13 cellular contexts compared by ENCODE assay signal in the genomic region with DNA sequence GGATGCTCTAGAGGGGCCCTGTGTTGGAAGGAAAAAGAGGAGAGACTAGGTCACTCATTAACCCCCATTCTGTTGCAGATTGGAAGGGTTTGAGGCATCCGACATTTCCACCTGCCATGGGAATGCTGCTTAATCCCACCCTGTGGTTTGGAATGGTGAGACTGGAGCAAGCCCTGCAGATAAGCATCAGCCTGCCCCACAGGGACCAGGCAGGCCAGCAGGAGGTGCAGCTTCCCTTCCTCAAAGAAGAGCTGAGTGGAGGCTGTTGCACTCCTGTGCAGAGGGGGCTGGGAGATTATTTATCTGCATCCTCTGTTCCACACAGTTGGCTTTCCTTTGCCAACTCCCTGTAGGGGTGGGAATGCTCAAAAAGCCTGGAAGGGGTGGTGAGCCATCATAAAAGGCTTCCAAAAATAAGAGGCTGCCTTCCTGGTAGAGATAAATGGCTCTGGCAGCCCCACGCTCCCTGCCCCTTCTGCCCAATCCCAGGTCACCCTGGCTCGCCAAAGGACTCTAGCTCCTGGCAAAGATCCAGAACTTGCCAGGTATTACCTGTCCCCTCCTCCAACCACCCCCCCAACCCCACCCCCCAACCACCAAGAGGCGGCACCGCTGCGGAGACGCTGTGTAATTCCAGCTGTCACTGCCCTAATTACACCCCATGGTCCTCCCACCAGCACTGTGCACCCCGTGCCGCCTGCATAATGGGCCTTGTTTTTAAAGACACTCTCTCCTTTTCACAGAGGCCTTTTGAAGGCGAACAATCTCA.
DNase-seq lines count a peak whose midpoint lies in the region; ATAC-seq, FAIRE-seq and TF ChIP-seq lines count a peak whose summit lies in the region.
"Had no signal": no experiment of that assay in that cellular context is flagged by ENCODE, and none has a peak within 500 bp of the region (broad histone marks: within the 10 kb centered on the region; RNA-seq: fewer than 3 reads in every experiment).

No MANE protein-coding gene starts in this region.

- H3K27me3 ChIP-seq in BE2C (no peaks in the 10 kb centered on the region), H1 (replicated peaks in 1 of 4; ENCODE audit: control insufficient read depth in 3 of 4, extremely low read depth in 1 of 4, insufficient read depth in 3 of 4, low read length in 3 of 4) (no peaks in the 10 kb centered on the region)

- no peak overlapping the region for H2BK20ac ChIP-seq in H1 (ENCODE audit: low read length)

- FAIRE-seq in H1 (lab: Jason Lieb, UNC) = no peak
- FAIRE-seq: GM19239 had no signal

- peak; percentile 57 for DNase-seq in BE2C
- DNase-seq in NCI-H2227 treated with DMSO at 0.1 percent for 48 hours (lab: John Stamatoyannopoulos, UW) = peak; percentile 97
- DNase-seq in H1 (ENCODE audit: low read depth in 1 of 2, low spot score in 2 of 2) = peak in 1 of 2 experiments; percentile 57
- no peak for DNase-seq in RWPE1 (ENCODE audit: low spot score)
- DNase-seq in mesenteric fat pad (ENCODE audit: low spot score) = no peak
- no peak for DNase-seq in GM19238 (ENCODE audit: insufficient read length, low spot score)
- DNase-seq: activated B cell treated with CpG ODN at 0.5 μM for 24 hours, Right ventricle myocardium superior, upper lobe of left lung had no signal

- no peak overlapping the region for H3K9ac ChIP-seq in H1 (replicated peaks in 1 of 4; ENCODE audit: extremely low read depth in 1 of 4, low read depth in 3 of 4, low read length in 3 of 4)

- H3K36me3 ChIP-seq in BE2C (no peaks in the 10 kb centered on the region), H1 (ENCODE audit: control insufficient read depth in 2 of 4, insufficient read depth in 4 of 4, low read length in 3 of 4) (no peaks in the 10 kb centered on the region)
- H3K36me3 ChIP-seq: breast epithelium, upper lobe of left lung had no signal

- no peak overlapping the region for H2BK120ac ChIP-seq in H1 (replicated peaks; ENCODE audit: low read depth, low read length)

- no peak overlapping the region for H3K23ac ChIP-seq in H1 (ENCODE audit: insufficient read length)

- H3K4me1 ChIP-seq in BE2C (peaks cover 11% of the 10 kb centered on the region; the same call in 1 of the 2 replicates), H1 (replicated peaks in 1 of 4; ENCODE audit: control insufficient read depth in 3 of 4, insufficient read depth in 4 of 4, low read length in 3 of 4) (peaks cover 2 to 21% (median 6%) of the 10 kb centered on the region in 4 experiments; a peak in 6 of 7 replicates)
- H3K4me1 ChIP-seq: breast epithelium, upper lobe of left lung had no signal

- ATAC-seq in HG03469 (IDR thresholded peaks at IDR 0.05; ENCODE audit: unreplicated experiment) = no peak

- peak overlapping the region in 1 of 2 experiments; percentile 10; a peak in 2 of 4 replicates for H3K4me2 ChIP-seq in H1 (ENCODE audit: insufficient read depth in 1 of 2, low read depth in 2 of 2, low read length in 2 of 2)

- H3K9me3 ChIP-seq in BE2C (no peaks in the 10 kb centered on the region), H1 (ENCODE audit: insufficient read depth in 2 of 2, low read depth in 1 of 2, low read length in 1 of 2) (no peaks in the 10 kb centered on the region)
- H3K9me3 ChIP-seq: breast epithelium, upper lobe of left lung had no signal

- peak; percentile 16; the same call in 1 of the 2 replicates for TF ChIP-seq RAD21 in Ishikawa (IDR thresholded peaks at IDR 0.05; ENCODE audit: low read depth)
- TF ChIP-seq RAD21 in H1 (IDR thresholded peaks at IDR 0.05 in 1 of 2, conservative IDR thresholded peaks at IDR 0.05 in 1 of 2; ENCODE audit: low read depth in 2 of 2, low read length in 2 of 2) = peak; percentile 39 to 66

- no peak for TF ChIP-seq POLR2A in H1 (IDR thresholded peaks at IDR 0.05; ENCODE audit: control extremely low read depth in 1 of 2, low read depth in 2 of 2, low read length in 2 of 2)

- H2BK15ac ChIP-seq in H1 (ENCODE audit: low read length) = no peak overlapping the region

- no peak overlapping the region for H3K27ac ChIP-seq in H1 (ENCODE audit: low read depth, low read length)
- H3K27ac ChIP-seq in RWPE1 = no peak overlapping the region
- H3K27ac ChIP-seq: breast epithelium, upper lobe of left lung had no signal

- POLR2A ChIA-PET in H1 (lab: Charles Lee; ENCODE audit: partially characterized antibody) (interaction anchor here (1.2 to 1.4 kb wide), 3 partner anchors 9 to 43 kb away, joined by 3 to 4 read pairs (median 3); no protein-coding TSS in a partner anchor), RWPE1 (lab: Yijun Ruan, JAX; ENCODE audit: low non-redundant PET) (no interaction called here)

- H2AK5ac ChIP-seq in H1 (ENCODE audit: low read depth, low read length) = no peak overlapping the region

- H4K20me1 ChIP-seq in H1 (replicated peaks in 1 of 2; ENCODE audit: control insufficient read depth in 1 of 2, insufficient read depth in 2 of 2, low read length in 2 of 2) = no peaks in the 10 kb centered on the region

- peak overlapping the region; percentile 19; the same call in 1 of the 2 replicates for H3K4me3 ChIP-seq in BE2C (ENCODE audit: low read depth, low read length)
- H3K4me3 ChIP-seq in H1 (ENCODE audit: extremely low read depth in 1 of 4, insufficient read depth in 2 of 4, low read depth in 3 of 4, low read length in 4 of 4) = no peak overlapping the region; a peak in 1 of 8 replicates
- H3K4me3 ChIP-seq: breast epithelium, upper lobe of left lung had no signal

- peak; percentile 50 for TF ChIP-seq CTCF in BE2C (IDR thresholded peaks at IDR 0.05; ENCODE audit: low read depth, low read length)
- peak; percentile 33 to 63 (median 58) for TF ChIP-seq CTCF in H1 (IDR thresholded peaks at IDR 0.05; ENCODE audit: control extremely low read depth in 1 of 3, insufficient read depth in 1 of 3, low read depth in 1 of 3, low read length in 3 of 3)
- TF ChIP-seq CTCF in RWPE1 (conservative IDR thresholded peaks at IDR 0.05; ENCODE audit: low read depth) = no peak

- CTCF ChIA-PET in H1 (lab: Charles Lee; ENCODE audit: partially characterized antibody) = interaction anchor here (0.6 to 4.8 kb wide), 16 partner anchors 8 to 591 kb away, joined by 3 to 34 read pairs (median 3); no protein-coding TSS in a partner anchor
- CTCF ChIA-PET in RWPE1 (lab: Yijun Ruan, JAX) = no interaction called here

- H3K79me2 ChIP-seq in H1 (ENCODE audit: control insufficient read depth in 1 of 2, insufficient read depth in 2 of 2, low read length in 2 of 2) = no peaks in the 10 kb centered on the region

- H4K5ac ChIP-seq in H1 (ENCODE audit: insufficient read length, low read depth, low read length) = no peak overlapping the region

- H3K18ac ChIP-seq in H1 (ENCODE audit: extremely low read depth, low read length) = no peak overlapping the region; the same call in 1 of the 2 replicates

- 33% methylated on average over 10 of the region's 10 CpGs; no CpG with 5 or more reads in 1 of the 2 experiments for WGBS in H1 (ENCODE audit: extremely low coverage in 1 of 2, insufficient coverage in 1 of 2, insufficient read length in 1 of 2, insufficient replicate concordance in 2 of 2, low coverage in 1 of 2, low lambda C conversion rate in 2 of 2, missing lambda C conversion rate in 1 of 2), 2 experiments

- no peak overlapping the region for H3K14ac ChIP-seq in H1 (ENCODE audit: insufficient read length)

- no peak overlapping the region for H2BK5ac ChIP-seq in H1 (ENCODE audit: low read depth, low read length)

- H3K79me1 ChIP-seq in H1 (ENCODE audit: low read depth, low read length) = no peaks in the 10 kb centered on the region

- no peak overlapping the region for H2BK12ac ChIP-seq in H1 (ENCODE audit: low read depth, low read length)

- no peak overlapping the region for H4K91ac ChIP-seq in H1 (replicated peaks; ENCODE audit: insufficient read length, low read length)

- H3K23me2 ChIP-seq in H1 (ENCODE audit: low read depth, low read length) = peaks cover 2% of the 10 kb centered on the region; the same call in 1 of the 2 replicates

- no peak overlapping the region for H3K4ac ChIP-seq in H1 (replicated peaks; ENCODE audit: insufficient read length, low read depth, low read length)

- no peak overlapping the region for H2AFZ ChIP-seq in H1 (ENCODE audit: low read length)

- TF ChIP-seq EP300 in Ishikawa (IDR thresholded peaks at IDR 0.05; ENCODE audit: borderline replicate concordance) = no peak
- no peak for TF ChIP-seq EP300 in H1 (IDR thresholded peaks at IDR 0.05; ENCODE audit: borderline replicate concordance in 1 of 2, low read depth in 2 of 2, low read length in 2 of 2)

- no peak overlapping the region for H4K8ac ChIP-seq in H1 (ENCODE audit: extremely low read depth, insufficient read depth, low read length)

- H3K56ac ChIP-seq in H1 (replicated peaks; ENCODE audit: insufficient read length, low read depth, low read length) = no peak overlapping the region

TF ChIP-seq in Ishikawa, 13 proteins besides CTCF, POLR2A, EP300 and RAD21 (continues in another document):
- TF ChIP-seq YY1 (IDR thresholded peaks at IDR 0.05; ENCODE audit: low read depth) (no peak), TCF12 (IDR thresholded peaks at IDR 0.05; ENCODE audit: low read depth) (no peak), FOXM1 (IDR thresholded peaks at IDR 0.05; ENCODE audit: borderline replicate concordance, low read depth) (no peak), NFIC (IDR thresholded peaks at IDR 0.05) (no peak), ZBTB7A (IDR thresholded peaks at IDR 0.05; ENCODE audit: low read depth) (no peak), CREB1 (IDR thresholded peaks at IDR 0.05; ENCODE audit: low read depth) (no peak), TEAD4 (IDR thresholded peaks at IDR 0.05) (no peak)
- TF ChIP-seq, protein P1, sequence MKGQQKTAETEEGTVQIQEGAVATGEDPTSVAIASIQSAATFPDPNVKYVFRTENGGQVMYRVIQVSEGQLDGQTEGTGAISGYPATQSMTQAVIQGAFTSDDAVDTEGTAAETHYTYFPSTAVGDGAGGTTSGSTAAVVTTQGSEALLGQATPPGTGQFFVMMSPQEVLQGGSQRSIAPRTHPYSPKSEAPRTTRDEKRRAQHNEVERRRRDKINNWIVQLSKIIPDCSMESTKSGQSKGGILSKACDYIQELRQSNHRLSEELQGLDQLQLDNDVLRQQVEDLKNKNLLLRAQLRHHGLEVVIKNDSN (IDR thresholded peaks at IDR 0.05) = no peak

TF ChIP-seq in H1, 55 proteins besides CTCF, POLR2A, EP300 and RAD21:
- TF ChIP-seq CREB1 (IDR thresholded peaks at IDR 0.05) (no peak), CHD2 (IDR thresholded peaks at IDR 0.05; ENCODE audit: low read length) (no peak), MAFK (IDR thresholded peaks at IDR 0.05; ENCODE audit: low read depth, low read length) (no peak), GTF2F1 (IDR thresholded peaks at IDR 0.05; ENCODE audit: borderline replicate concordance, low read depth, low read length) (no peak), ASH2L (IDR thresholded peaks at IDR 0.05; ENCODE audit: low read length) (no peak), CTBP2 (IDR thresholded peaks at IDR 0.05; ENCODE audit: borderline replicate concordance, insufficient read depth, insufficient read length, low read length) (no peak), TBP (IDR thresholded peaks at IDR 0.05; ENCODE audit: low read depth, low read length) (0 out of 2 replicates have a peak, but pooled peaks have one; percentile 42)

Comparison
In these comparisons a context has a peak if more than half of its experiments do, and no peak if none do; other contexts are left out.
1. DNase-seq: peak in BE2C (single experiment) and NCI-H2227 treated with DMSO at 0.1 percent for 48 hours (single experiment); none in RWPE1 (single experiment), mesenteric fat pad (single experiment) and GM19238 (single experiment).